28 cellular contexts compared by ENCODE assay signal in genomic region chr6:123507582-123507981, GRCh38.
"Had no signal": no experiment of that assay in that cellular context is flagged by ENCODE, and none has a peak within 500 bp of the region (broad histone marks: within the 10 kb centered on the region; RNA-seq: fewer than 3 reads in every experiment).

No MANE protein-coding gene starts in this region.

- H3K4me3 ChIP-seq: pancreas, prostate gland, skin epidermis, smooth muscle cell, spleen, suprapubic skin, testis, tibial artery, transverse colon, upper lobe of right lung, uterus had no signal

- H3K27ac ChIP-seq: neutrophil, pancreas, prostate gland, skin epidermis, spleen, suprapubic skin, testis, tibial artery, transverse colon, upper lobe of right lung, uterus had no signal

- H3K4me1 ChIP-seq: pancreas, prostate gland, spleen, suprapubic skin, testis, tibial artery, transverse colon, upper lobe of right lung, uterus had no signal

- H3K4me2 ChIP-seq: smooth muscle cell had no signal

- H3K36me3 ChIP-seq: neutrophil, pancreas, prostate gland, spleen, suprapubic skin, tibial artery, transverse colon, upper lobe of right lung, uterus had no signal

- ATAC-seq: naive thymus-derived CD8-positive, alpha-beta T cell; natural killer cell treated with Interleukin-12 subunit alpha and Interleukin-12 subunit beta and Interleukin-15 and Interleukin-18, amount 100 ng/mL, for 72 hours; pancreas; right cardiac atrium; sciatic nerve; stimulated activated memory B cell treated with anti-CD40 and anti-IgM and Interleukin-4, amounts not matched to agents 10 μg/mL and 1 μg/mL and 100 μg/mL, for 72 hours; stimulated activated naive CD8-positive, alpha-beta T cell treated with anti-CD3 and anti-CD28 coated beads, Interleukin-15, amount 100 ng/mL, for 72 hours; stimulated activated naive CD8-positive, alpha-beta T cell treated with anti-CD3 and anti-CD28 coated beads, Interleukin-15, Interleukin-2, amounts not matched to agents 100 U/mL and 50 U/mL, for 24 hours; upper lobe of right lung had no signal

- H3K27me3 ChIP-seq: neutrophil, pancreas, spleen, suprapubic skin, testis, tibial artery, transverse colon, upper lobe of right lung, uterus had no signal

- FAIRE-seq: pancreas had no signal

- H3K9me3 ChIP-seq: neutrophil, pancreas, prostate gland, spleen, suprapubic skin, testis, tibial artery, transverse colon, upper lobe of right lung, uterus had no signal

- DNase-seq: naive thymus-derived CD8-positive, alpha-beta T cell; nephron progenitor cell; nucleus accumbens; pancreas; right cardiac atrium; spleen; stimulated activated CD4-positive, alpha-beta T cell treated with anti-CD3 and anti-CD28 coated beads, Interleukin-12 subunit alpha, Interleukin-12 subunit beta, amount 100 ng/mL, for 4 hours; stimulated activated CD4-positive, alpha-beta T cell treated with anti-CD3 and anti-CD28 coated beads, Interleukin-1b, Interleukin-23, amount 100 ng/mL, for 48 hours; stimulated activated CD4-positive, alpha-beta T cell treated with anti-CD3 and anti-CD28 coated beads, Interleukin-4, amount 100 ng/mL, for 1 hour; stimulated activated CD4-positive, alpha-beta T cell treated with anti-CD3 and anti-CD28 coated beads, Interleukin-4, amount 100 ng/mL, for 4 hours; stimulated activated CD8-positive, alpha-beta memory T cell treated with anti-CD3 and anti-CD28 coated beads, Interleukin-4, amount 100 ng/mL, for 48 hours; stimulated activated naive CD4-positive, alpha-beta T cell; stimulated activated naive CD8-positive, alpha-beta T cell treated with anti-CD3 and anti-CD28 coated beads, Interleukin-15, amount 100 ng/mL, for 72 hours; stimulated activated naive CD8-positive, alpha-beta T cell treated with anti-CD3 and anti-CD28 coated beads, Interleukin-15, Interleukin-2, amounts not matched to agents 100 U/mL and 50 U/mL, for 24 hours; substantia nigra; testis; tibial artery; transverse colon; upper lobe of right lung; uterus had no signal
